Comparison of ENCODE assay signal across 14 cellular contexts in the genomic region with DNA sequence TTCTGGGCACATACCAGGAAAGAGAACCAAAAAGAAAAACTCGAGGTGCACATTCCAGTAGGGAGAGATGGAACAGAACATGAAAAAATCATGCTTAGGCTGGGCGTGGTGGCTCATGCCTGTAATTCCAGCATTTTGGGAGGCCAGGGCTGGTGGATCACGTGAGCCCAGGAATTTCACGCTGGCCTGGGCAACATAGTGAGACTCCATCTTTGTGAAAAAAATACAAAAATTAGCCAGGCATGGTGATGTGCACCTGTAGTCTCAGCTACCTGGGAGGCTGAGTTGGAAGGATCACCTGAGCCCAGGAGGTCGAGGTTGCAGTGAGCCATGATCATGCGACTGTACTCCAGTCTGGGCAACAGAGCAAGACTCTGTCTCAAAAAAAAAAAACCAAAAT. TPM values are rescaled to one million over a fixed set of nuclear protein-coding genes. Genes with fewer than 3 reads are reported as not detected.
DNase-seq lines count a peak whose midpoint lies in the region; ATAC-seq, FAIRE-seq and TF ChIP-seq lines count a peak whose summit lies in the region.
"Not testable (repeated sequence)": the region's sequence is repeated elsewhere in the genome, so short reads cannot be mapped to it uniquely, and the experiment has no call there.
"Had no signal": no experiment of that assay in that cellular context is flagged by ENCODE, and none has a peak within 500 bp of the region (broad histone marks: within the 10 kb centered on the region; RNA-seq: fewer than 3 reads in every experiment).

No MANE protein-coding gene starts in this region.

- not testable (repeated sequence) for H3K56ac ChIP-seq in H1 (replicated peaks; ENCODE audit: insufficient read length, low read depth, low read length)

- not testable (repeated sequence) for H3K79me1 ChIP-seq in H1 (ENCODE audit: low read depth, low read length)

- not testable (repeated sequence) for H3K36me3 Mint-ChIP-seq in neural crest cell (ENCODE audit: low read depth)

- CTCF ChIA-PET in K562 (lab: Yijun Ruan, JAX; ENCODE audit: low intra/inter-chr PET ratio) = not testable (repeated sequence)
- CTCF ChIA-PET in H1 (lab: Charles Lee; ENCODE audit: partially characterized antibody) = interaction anchor here (0.6 kb wide), 1 partner anchor 338 kb away, joined by 3 read pairs; no protein-coding TSS in a partner anchor

- H3K27ac Mint-ChIP-seq in neural crest cell (ENCODE audit: unreplicated experiment) = peak overlapping the region; percentile 59

- H3K9ac ChIP-seq in K562 (ENCODE audit: insufficient read depth in 1 of 2, low read depth in 2 of 2, low read length in 2 of 2); H1 (replicated peaks in 1 of 4; ENCODE audit: extremely low read depth in 1 of 4, low read depth in 3 of 4, low read length in 3 of 4): not testable (repeated sequence)

- H3K36me3 ChIP-seq in KOPT-K1 (ENCODE audit: insufficient read depth, low read length); K562 (ENCODE audit: control insufficient read depth, insufficient read depth, low read length); H1 (ENCODE audit: control insufficient read depth in 2 of 4, insufficient read depth in 4 of 4, low read length in 3 of 4): not testable (repeated sequence)

- not testable (repeated sequence) for H3K9me3 ChIP-seq in KOPT-K1 (ENCODE audit: insufficient read depth, low read length, poor library complexity, severe bottlenecking); K562 (replicated peaks; ENCODE audit: control insufficient read depth, insufficient read depth, low read depth, low read length); H1 (ENCODE audit: insufficient read depth in 2 of 2, low read depth in 1 of 2, low read length in 1 of 2)

- TF ChIP-seq POLR2A in K562 (conservative IDR thresholded peaks at IDR 0.05); H1 (IDR thresholded peaks at IDR 0.05; ENCODE audit: control extremely low read depth in 1 of 2, low read depth in 2 of 2, low read length in 2 of 2): not testable (repeated sequence)

- H3K27me3 ChIP-seq in K562 (ENCODE audit: control insufficient read depth in 2 of 2, insufficient read depth in 2 of 2, low read length in 2 of 2); H1 (replicated peaks in 1 of 4; ENCODE audit: control insufficient read depth in 3 of 4, extremely low read depth in 1 of 4, insufficient read depth in 3 of 4, low read length in 3 of 4): not testable (repeated sequence)

- not testable (repeated sequence) for DNase-seq in K562 (ENCODE audit: extremely low read depth in 1 of 4, low spot score in 3 of 4); H1 (ENCODE audit: low read depth in 1 of 2, low spot score in 2 of 2); neural crest cell (ENCODE audit: low read depth, low spot score)
- DNase-seq in Right ventricle myocardium inferior (ENCODE audit: missing footprints) = peak; percentile 4

- TF ChIP-seq EP300 in K562 (IDR thresholded peaks at IDR 0.05; ENCODE audit: low read length); H1 (IDR thresholded peaks at IDR 0.05; ENCODE audit: borderline replicate concordance in 1 of 2, low read depth in 2 of 2, low read length in 2 of 2): not testable (repeated sequence)

- intact Hi-C loops in K562 (cut with micrococcal nuclease); Right ventricle myocardium inferior (cut with DNase I): not testable (repeated sequence)

- not testable (repeated sequence) for H2BK5ac ChIP-seq in H1 (ENCODE audit: low read depth, low read length)

- not testable (repeated sequence) for H2AFZ ChIP-seq in K562 (ENCODE audit: low read depth, low read length); H1 (ENCODE audit: low read length)

- not testable (repeated sequence) for H4K8ac ChIP-seq in H1 (ENCODE audit: extremely low read depth, insufficient read depth, low read length)

- in situ Hi-C loops in K562 (cut with MboI) = not testable (repeated sequence)

- H3K4me2 ChIP-seq in K562 (ENCODE audit: insufficient read depth, low read length); H1 (ENCODE audit: insufficient read depth in 1 of 2, low read depth in 2 of 2, low read length in 2 of 2): not testable (repeated sequence)

- H3K4me1 Mint-ChIP-seq in neural crest cell = peaks cover 36% of the 10 kb centered on the region

- H2AK5ac ChIP-seq in H1 (ENCODE audit: low read depth, low read length) = not testable (repeated sequence)

- not testable (repeated sequence) for H3K9me1 ChIP-seq in K562 (ENCODE audit: control insufficient read depth, insufficient read depth, low read length)

- H3K9me3 Mint-ChIP-seq in neural crest cell = not testable (repeated sequence)

- not testable (repeated sequence) for H3K4me3 ChIP-seq in K562; H1 (ENCODE audit: extremely low read depth in 1 of 4, insufficient read depth in 2 of 4, low read depth in 3 of 4, low read length in 4 of 4)

- peak overlapping the region; percentile 65; the same call in 1 of the 2 replicates for H2BK15ac ChIP-seq in H1 (ENCODE audit: low read length)

- H4K91ac ChIP-seq in H1 (replicated peaks; ENCODE audit: insufficient read length, low read length) = not testable (repeated sequence)

- not testable (repeated sequence) for H3K4me1 ChIP-seq in K562 (replicated peaks in 1 of 2; ENCODE audit: control insufficient read depth in 2 of 2, insufficient read depth in 2 of 2, low read length in 2 of 2); H1 (replicated peaks in 1 of 4; ENCODE audit: control insufficient read depth in 3 of 4, insufficient read depth in 4 of 4, low read length in 3 of 4)

- H3K4me3 Mint-ChIP-seq in neural crest cell = not testable (repeated sequence)

- not testable (repeated sequence) for H3K23ac ChIP-seq in H1 (ENCODE audit: insufficient read length)

- H2BK20ac ChIP-seq in H1 (ENCODE audit: low read length) = peak overlapping the region; percentile 21; the same call in 1 of the 2 replicates

- H3K18ac ChIP-seq in H1 (ENCODE audit: extremely low read depth, low read length) = not testable (repeated sequence)

- H3K4ac ChIP-seq in H1 (replicated peaks; ENCODE audit: insufficient read length, low read depth, low read length) = not testable (repeated sequence)

- H2BK12ac ChIP-seq in H1 (ENCODE audit: low read depth, low read length) = peak overlapping the region; percentile 63; the same call in 1 of the 2 replicates

- POLR2A ChIA-PET in K562 (lab: Yijun Ruan, JAX) = not testable (repeated sequence)
- POLR2A ChIA-PET in H1 (lab: Charles Lee; ENCODE audit: partially characterized antibody) = interaction anchor here (1.5 kb wide), 1 partner anchor 18 kb away, joined by 3 read pairs; no protein-coding TSS in a partner anchor

- not testable (repeated sequence) for BruUV-seq in K562 (replicated peaks; lab: Mats Ljungman, UMichigan)

- not testable (repeated sequence) for TF ChIP-seq CTCF in K562 (IDR thresholded peaks at IDR 0.05 in 2 of 3, conservative IDR thresholded peaks at IDR 0.05 in 1 of 3; ENCODE audit: insufficient read depth in 2 of 3, low read depth in 1 of 3, low read length in 3 of 3); H1 (IDR thresholded peaks at IDR 0.05; ENCODE audit: control extremely low read depth in 1 of 3, insufficient read depth in 1 of 3, low read depth in 1 of 3, low read length in 3 of 3); neural crest cell (conservative IDR thresholded peaks at IDR 0.05)

- not testable (repeated sequence) for FAIRE-seq in K562 (lab: Jason Lieb, UNC); H1 (lab: Jason Lieb, UNC)

- not testable (repeated sequence) for H3K23me2 ChIP-seq in H1 (ENCODE audit: low read depth, low read length)

- not testable (repeated sequence) for H4K5ac ChIP-seq in H1 (ENCODE audit: insufficient read length, low read depth, low read length)

- H3K27ac ChIP-seq in KOPT-K1 (ENCODE audit: low read depth, low read length, poor library complexity, severe bottlenecking) = peak overlapping the region; percentile 35
- not testable (repeated sequence) for H3K27ac ChIP-seq in K562 (ENCODE audit: extremely low read depth, low read depth, low read length); H1 (ENCODE audit: low read depth, low read length)

- not testable (repeated sequence) for H3K14ac ChIP-seq in H1 (ENCODE audit: insufficient read length)

- H3K79me2 ChIP-seq in K562 (ENCODE audit: control insufficient read depth, insufficient read depth, low read length); H1 (ENCODE audit: control insufficient read depth in 1 of 2, insufficient read depth in 2 of 2, low read length in 2 of 2): not testable (repeated sequence)

- H2BK120ac ChIP-seq in H1 (replicated peaks; ENCODE audit: low read depth, low read length) = not testable (repeated sequence)

- WGBS in K562 (ENCODE audit: insufficient coverage, low coverage, missing lambda C conversion rate) = 26% methylated on average over 6 of the region's 6 CpGs
- 85% methylated on average over 6 of the region's 6 CpGs; no CpG with 5 or more reads in 1 of the 2 experiments for WGBS in H1 (ENCODE audit: extremely low coverage in 1 of 2, insufficient coverage in 1 of 2, insufficient read length in 1 of 2, insufficient replicate concordance in 2 of 2, low coverage in 1 of 2, low lambda C conversion rate in 2 of 2, missing lambda C conversion rate in 1 of 2), 2 experiments

- H4K20me1 ChIP-seq in K562 (replicated peaks; ENCODE audit: control insufficient read depth, insufficient read depth, low read length); H1 (replicated peaks in 1 of 2; ENCODE audit: control insufficient read depth in 1 of 2, insufficient read depth in 2 of 2, low read length in 2 of 2): not testable (repeated sequence)

- H3K27me3 Mint-ChIP-seq in neural crest cell (ENCODE audit: low read depth) = not testable (repeated sequence)

- not testable (repeated sequence) for ATAC-seq in K562, Right ventricle myocardium inferior

- not testable (repeated sequence) for TF ChIP-seq RAD21 in K562 (CRISPR knock-in tag; conservative IDR thresholded peaks at IDR 0.05 in 1 of 2, IDR thresholded peaks at IDR 0.05 in 1 of 2); H1 (IDR thresholded peaks at IDR 0.05 in 1 of 2, conservative IDR thresholded peaks at IDR 0.05 in 1 of 2; ENCODE audit: low read depth in 2 of 2, low read length in 2 of 2)

RNA-seq across cellular contexts. Expression of a gene that starts 7.2 kb away (rescaled TPM):
- total RNA-seq in K562 (2011; cell fraction: chromatin; rRNA removed; ENCODE audit: low replicate concordance) = 41.1 and 91.2 TPM in 2 replicates
- 75.2 and 79.4 TPM in 2 replicates for total RNA-seq in K562 (2011; cell fraction: nucleolus; rRNA removed)
- total RNA-seq in K562 (2011; cell fraction: nucleoplasm; rRNA removed) = 97.1 and 146 TPM in 2 replicates
- total RNA-seq in K562 (2014; rRNA removed) (191 and 212 TPM in 2 replicates), K562 (2014; rRNA removed; fragmentation: Illumina TruSeq; extraction: Trizol) (78.3 and 95.2 TPM in 2 replicates), K562 (2015; rRNA removed; fragmentation: Illumina TruSeq; extraction: Trizol) (168 and 181 TPM in 2 replicates), K562 (2021) (91.9 and 103 TPM in 2 replicates), Right ventricle myocardium inferior (1,425 TPM), neural crest cell (175 and 179 TPM in 2 replicates)
- polyA plus RNA-seq in K562 (2011; rRNA removed) (118 and 125 TPM in 2 replicates), K562 (2014; fragmentation: Illumina TruSeq; extraction: Trizol) (117 and 153 TPM in 2 replicates), K562 (2014; fragmentation: Nextera tagmentation; extraction: Ambion mirVana) (100 to 1,000 TPM; 268 to 279 TPM), K562 (2014; rRNA removed) (156 and 183 TPM in 2 replicates), H1 (2011; rRNA removed) (588 and 709 TPM in 2 replicates)
- 146 and 188 TPM in 2 replicates for polyA plus RNA-seq in K562 (2011; cell fraction: cytosol; rRNA removed)
- polyA plus RNA-seq in K562 (2011; cell fraction: nucleus; rRNA removed) = 94.7 and 118 TPM in 2 replicates
- polyA plus RNA-seq in K562 (2012) = 63.8 and 102 TPM in 2 replicates
- polyA minus RNA-seq in K562 (2011; rRNA and poly(A)+ RNA removed) = 20.4 and 23.9 TPM in 2 replicates
- 24.2 and 24.3 TPM in 2 replicates for polyA minus RNA-seq in K562 (2011; cell fraction: cytosol; rRNA and poly(A)+ RNA removed)
- 17.6 and 19.3 TPM in 2 replicates for polyA minus RNA-seq in K562 (2011; cell fraction: nucleus; rRNA and poly(A)+ RNA removed)
- 361 and 371 TPM in 2 replicates for total RNA-seq in H1 (2021; fragmentation: NEBNext Ultra II Directional; extraction: Animal tissue kit (Norgen Biotek cat#: 25700))
- 652 TPM for polyA plus RNA-seq in H1 (2011; cell fraction: cytosol; rRNA removed)
- 471 TPM for polyA plus RNA-seq in H1 (2011; cell fraction: nucleus; rRNA removed)
- 211 to 357 TPM (median 346 TPM) in 4 replicates for polyA plus RNA-seq in H1 (2012, experiment 1 of 2)
- 655 TPM for polyA plus RNA-seq in H1 (2012, experiment 2 of 2)
- polyA plus RNA-seq in H1 (2013, experiment 1 of 2) = 479 TPM
- 488 TPM for polyA plus RNA-seq in H1 (2013, experiment 2 of 2)
- polyA minus RNA-seq in H1 (2011; rRNA and poly(A)+ RNA removed) = 94.3 and 112 TPM in 2 replicates
- 88.6 TPM for polyA minus RNA-seq in H1 (2011; cell fraction: cytosol; rRNA and poly(A)+ RNA removed)
- 76.1 TPM for polyA minus RNA-seq in H1 (2011; cell fraction: nucleus; rRNA and poly(A)+ RNA removed)

RNA-seq across cellular contexts. Expression of a gene that starts 25.9 kb away (rescaled TPM):
- total RNA-seq in K562 (2011; cell fraction: chromatin; rRNA removed; ENCODE audit: low replicate concordance) = 71.9 and 141 TPM in 2 replicates
- total RNA-seq in K562 (2011; cell fraction: nucleolus; rRNA removed) = 125 and 129 TPM in 2 replicates
- total RNA-seq in K562 (2011; cell fraction: nucleoplasm; rRNA removed) = 105 and 135 TPM in 2 replicates
- total RNA-seq in K562 (2014; rRNA removed) (254 and 304 TPM in 2 replicates), K562 (2014; rRNA removed; fragmentation: Illumina TruSeq; extraction: Trizol) (97.1 and 111 TPM in 2 replicates), K562 (2015; rRNA removed; fragmentation: Illumina TruSeq; extraction: Trizol) (139 and 145 TPM in 2 replicates), K562 (2021) (207 and 231 TPM in 2 replicates), Right ventricle myocardium inferior (172 TPM), neural crest cell (285 and 304 TPM in 2 replicates)
- polyA plus RNA-seq in K562 (2011; rRNA removed) (146 and 189 TPM in 2 replicates), K562 (2014; fragmentation: Illumina TruSeq; extraction: Trizol) (113 and 268 TPM in 2 replicates), K562 (2014; fragmentation: Nextera tagmentation; extraction: Ambion mirVana) (1 to 10 TPM; 6.5 to 7.0 TPM), K562 (2014; rRNA removed) (257 and 274 TPM in 2 replicates), H1 (2011; rRNA removed) (107 and 220 TPM in 2 replicates)
- polyA plus RNA-seq in K562 (2011; cell fraction: cytosol; rRNA removed) = 121 and 183 TPM in 2 replicates
- polyA plus RNA-seq in K562 (2011; cell fraction: nucleus; rRNA removed) = 86.3 and 109 TPM in 2 replicates
- polyA plus RNA-seq in K562 (2012) = 423 and 620 TPM in 2 replicates
- 48.0 and 49.6 TPM in 2 replicates for polyA minus RNA-seq in K562 (2011; rRNA and poly(A)+ RNA removed)
- polyA minus RNA-seq in K562 (2011; cell fraction: cytosol; rRNA and poly(A)+ RNA removed) = 107 and 130 TPM in 2 replicates
- 35.7 and 49.4 TPM in 2 replicates for polyA minus RNA-seq in K562 (2011; cell fraction: nucleus; rRNA and poly(A)+ RNA removed)
- 245 and 262 TPM in 2 replicates for total RNA-seq in H1 (2021; fragmentation: NEBNext Ultra II Directional; extraction: Animal tissue kit (Norgen Biotek cat#: 25700))
- polyA plus RNA-seq in H1 (2011; cell fraction: cytosol; rRNA removed) = 290 TPM
- polyA plus RNA-seq in H1 (2011; cell fraction: nucleus; rRNA removed) = 223 TPM
- 377 to 540 TPM (median 444 TPM) in 4 replicates for polyA plus RNA-seq in H1 (2012, experiment 1 of 2)
- 373 TPM for polyA plus RNA-seq in H1 (2012, experiment 2 of 2)
- 261 TPM for polyA plus RNA-seq in H1 (2013, experiment 1 of 2)
- polyA plus RNA-seq in H1 (2013, experiment 2 of 2) = 273 TPM
- 54.9 and 63.7 TPM in 2 replicates for polyA minus RNA-seq in H1 (2011; rRNA and poly(A)+ RNA removed)
- polyA minus RNA-seq in H1 (2011; cell fraction: cytosol; rRNA and poly(A)+ RNA removed) = 173 TPM
- 99.3 TPM for polyA minus RNA-seq in H1 (2011; cell fraction: nucleus; rRNA and poly(A)+ RNA removed)

RNA-seq across cellular contexts. Expression of a gene that starts 33.1 kb away (rescaled TPM):
- not detected in 2 replicates for total RNA-seq in K562 (2011; cell fraction: chromatin; rRNA removed; ENCODE audit: low replicate concordance)
- total RNA-seq in K562 (2011; cell fraction: nucleolus; rRNA removed) = not detected in 2 replicates
- not detected in 2 replicates for total RNA-seq in K562 (2011; cell fraction: nucleoplasm; rRNA removed)
- total RNA-seq in K562 (2014; rRNA removed) (not detected in 2 replicates), K562 (2014; rRNA removed; fragmentation: Illumina TruSeq; extraction: Trizol) (not detected in 2 replicates), K562 (2015; rRNA removed; fragmentation: Illumina TruSeq; extraction: Trizol) (not detected in 2 replicates), K562 (2021) (not detected in 2 replicates), Right ventricle myocardium inferior (not detected), neural crest cell (not detected in 2 replicates)
- polyA plus RNA-seq in K562 (2011; rRNA removed) (not detected in 2 replicates), K562 (2014; fragmentation: Illumina TruSeq; extraction: Trizol) (not detected in 2 replicates), K562 (2014; fragmentation: Nextera tagmentation; extraction: Ambion mirVana) (not detected), K562 (2014; rRNA removed) (not detected in 2 replicates), H1 (2011; rRNA removed) (0.03 and 0.05 TPM in 2 replicates)
- polyA plus RNA-seq in K562 (2011; cell fraction: cytosol; rRNA removed) = not detected in 2 replicates
- not detected in 2 replicates for polyA plus RNA-seq in K562 (2011; cell fraction: nucleus; rRNA removed)
- polyA plus RNA-seq in K562 (2012) = not detected in 2 replicates
- polyA minus RNA-seq in K562 (2011; rRNA and poly(A)+ RNA removed) = not detected in 2 replicates
- polyA minus RNA-seq in K562 (2011; cell fraction: cytosol; rRNA and poly(A)+ RNA removed) = not detected in 2 replicates
- not detected in 2 replicates for polyA minus RNA-seq in K562 (2011; cell fraction: nucleus; rRNA and poly(A)+ RNA removed)
- not detected in 2 replicates for total RNA-seq in H1 (2021; fragmentation: NEBNext Ultra II Directional; extraction: Animal tissue kit (Norgen Biotek cat#: 25700))
- polyA plus RNA-seq in H1 (2011; cell fraction: cytosol; rRNA removed) = not detected
- not detected for polyA plus RNA-seq in H1 (2011; cell fraction: nucleus; rRNA removed)
- not detected in 4 replicates for polyA plus RNA-seq in H1 (2012, experiment 1 of 2)
- not detected for polyA plus RNA-seq in H1 (2012, experiment 2 of 2)
- 0.04 TPM for polyA plus RNA-seq in H1 (2013, experiment 1 of 2)
- polyA plus RNA-seq in H1 (2013, experiment 2 of 2) = 0.04 TPM
- not detected in 2 replicates for polyA minus RNA-seq in H1 (2011; rRNA and poly(A)+ RNA removed)
- polyA minus RNA-seq in H1 (2011; cell fraction: cytosol; rRNA and poly(A)+ RNA removed) = not detected
- not detected for polyA minus RNA-seq in H1 (2011; cell fraction: nucleus; rRNA and poly(A)+ RNA removed)
- total RNA-seq: A673; CD4-positive, alpha-beta memory T cell; CD4-positive, CD25-positive, alpha-beta regulatory T cell; CD8-positive, alpha-beta memory T cell; Daoy; G401; GM12878 had no signal
- polyA plus RNA-seq: AG04450; CD14-positive monocyte; CD4-positive, alpha-beta memory T cell; CD4-positive, CD25-positive, alpha-beta regulatory T cell; CD8-positive, alpha-beta memory T cell; GM12878 had no signal

RNA-seq across cellular contexts. Expression of a gene that starts 50.4 kb away (rescaled TPM):
- total RNA-seq in K562 (2011; cell fraction: chromatin; rRNA removed; ENCODE audit: low replicate concordance) = not detected in 2 replicates
- total RNA-seq in K562 (2011; cell fraction: nucleolus; rRNA removed) = not detected in 2 replicates
- not detected in 2 replicates for total RNA-seq in K562 (2011; cell fraction: nucleoplasm; rRNA removed)
- total RNA-seq in K562 (2014; rRNA removed) (not detected in 2 replicates), K562 (2014; rRNA removed; fragmentation: Illumina TruSeq; extraction: Trizol) (not detected in 2 replicates), K562 (2015; rRNA removed; fragmentation: Illumina TruSeq; extraction: Trizol) (not detected in 2 replicates), K562 (2021) (not detected in 2 replicates), Right ventricle myocardium inferior (not detected), neural crest cell (not detected in 2 replicates)
- polyA plus RNA-seq in K562 (2011; rRNA removed) (not detected in 2 replicates), K562 (2014; fragmentation: Illumina TruSeq; extraction: Trizol) (not detected in 2 replicates), K562 (2014; fragmentation: Nextera tagmentation; extraction: Ambion mirVana) (under 1 TPM in 1 of 2 experiments, not detected in 1; 0.01 TPM), K562 (2014; rRNA removed) (not detected in 2 replicates), H1 (2011; rRNA removed) (0.06 and 0.08 TPM in 2 replicates)
- polyA plus RNA-seq in K562 (2011; cell fraction: cytosol; rRNA removed) = not detected in 2 replicates
- not detected in 2 replicates for polyA plus RNA-seq in K562 (2011; cell fraction: nucleus; rRNA removed)
- polyA plus RNA-seq in K562 (2012) = 0.01 and 0.04 TPM in 2 replicates
- not detected in 2 replicates for polyA minus RNA-seq in K562 (2011; rRNA and poly(A)+ RNA removed)
- polyA minus RNA-seq in K562 (2011; cell fraction: cytosol; rRNA and poly(A)+ RNA removed) = not detected in 2 replicates
- polyA minus RNA-seq in K562 (2011; cell fraction: nucleus; rRNA and poly(A)+ RNA removed) = not detected in 2 replicates
- not detected in 2 replicates for total RNA-seq in H1 (2021; fragmentation: NEBNext Ultra II Directional; extraction: Animal tissue kit (Norgen Biotek cat#: 25700))
- polyA plus RNA-seq in H1 (2011; cell fraction: cytosol; rRNA removed) = 0.04 TPM
- polyA plus RNA-seq in H1 (2011; cell fraction: nucleus; rRNA removed) = 0.03 TPM
- 0.08 to 0.24 TPM (median 0.23 TPM) in 3 of 4 replicates, not detected in the other for polyA plus RNA-seq in H1 (2012, experiment 1 of 2)
- 0.08 TPM for polyA plus RNA-seq in H1 (2012, experiment 2 of 2)
- polyA plus RNA-seq in H1 (2013, experiment 1 of 2) = 0.02 TPM
- polyA plus RNA-seq in H1 (2013, experiment 2 of 2) = not detected
- polyA minus RNA-seq in H1 (2011; rRNA and poly(A)+ RNA removed) = 0.06 and 0.07 TPM in 2 replicates
- not detected for polyA minus RNA-seq in H1 (2011; cell fraction: cytosol; rRNA and poly(A)+ RNA removed)
- not detected for polyA minus RNA-seq in H1 (2011; cell fraction: nucleus; rRNA and poly(A)+ RNA removed)
- total RNA-seq: A673; CD4-positive, alpha-beta memory T cell; CD4-positive, CD25-positive, alpha-beta regulatory T cell; CD8-positive, alpha-beta memory T cell; Daoy; GM12878 had no signal
- polyA plus RNA-seq: AG04450; CD14-positive monocyte; CD4-positive, alpha-beta memory T cell; CD4-positive, CD25-positive, alpha-beta regulatory T cell; CD8-positive, alpha-beta memory T cell; GM12878 had no signal

RNA-seq across cellular contexts. Expression of a gene that starts 58.1 kb away (rescaled TPM):
- 11.5 and 24.1 TPM in 2 replicates for total RNA-seq in K562 (2011; cell fraction: chromatin; rRNA removed; ENCODE audit: low replicate concordance)
- 15.1 and 17.2 TPM in 2 replicates for total RNA-seq in K562 (2011; cell fraction: nucleolus; rRNA removed)
- total RNA-seq in K562 (2011; cell fraction: nucleoplasm; rRNA removed) = 13.1 and 17.8 TPM in 2 replicates
- total RNA-seq in K562 (2014; rRNA removed) (4.3 and 5.9 TPM in 2 replicates), K562 (2014; rRNA removed; fragmentation: Illumina TruSeq; extraction: Trizol) (1.6 and 1.8 TPM in 2 replicates), K562 (2015; rRNA removed; fragmentation: Illumina TruSeq; extraction: Trizol) (1.8 and 2.3 TPM in 2 replicates), K562 (2021) (26.3 and 32.2 TPM in 2 replicates), Right ventricle myocardium inferior (60.5 TPM), neural crest cell (0.30 and 0.47 TPM in 2 replicates)
- polyA plus RNA-seq in K562 (2011; rRNA removed) (3.0 and 9.6 TPM in 2 replicates), K562 (2014; fragmentation: Illumina TruSeq; extraction: Trizol) (14.7 and 15.3 TPM in 2 replicates), K562 (2014; fragmentation: Nextera tagmentation; extraction: Ambion mirVana) (1 to 10 TPM; 1.7 to 2.1 TPM), K562 (2014; rRNA removed) (7.5 and 9.0 TPM in 2 replicates), H1 (2011; rRNA removed) (4.5 and 12.4 TPM in 2 replicates)
- polyA plus RNA-seq in K562 (2011; cell fraction: cytosol; rRNA removed) = 6.5 and 11.7 TPM in 2 replicates
- polyA plus RNA-seq in K562 (2011; cell fraction: nucleus; rRNA removed) = 5.3 and 11.9 TPM in 2 replicates
- 20.4 and 23.6 TPM in 2 replicates for polyA plus RNA-seq in K562 (2012)
- 4.3 and 4.9 TPM in 2 replicates for polyA minus RNA-seq in K562 (2011; rRNA and poly(A)+ RNA removed)
- polyA minus RNA-seq in K562 (2011; cell fraction: cytosol; rRNA and poly(A)+ RNA removed) = 31.8 and 37.0 TPM in 2 replicates
- polyA minus RNA-seq in K562 (2011; cell fraction: nucleus; rRNA and poly(A)+ RNA removed) = 7.6 and 8.9 TPM in 2 replicates
- 13.0 and 14.3 TPM in 2 replicates for total RNA-seq in H1 (2021; fragmentation: NEBNext Ultra II Directional; extraction: Animal tissue kit (Norgen Biotek cat#: 25700))
- 4.1 TPM for polyA plus RNA-seq in H1 (2011; cell fraction: cytosol; rRNA removed)
- 5.8 TPM for polyA plus RNA-seq in H1 (2011; cell fraction: nucleus; rRNA removed)
- polyA plus RNA-seq in H1 (2012, experiment 1 of 2) = 9.5 to 14.8 TPM (median 12.7 TPM) in 4 replicates
- polyA plus RNA-seq in H1 (2012, experiment 2 of 2) = 12.0 TPM
- 9.9 TPM for polyA plus RNA-seq in H1 (2013, experiment 1 of 2)
- 9.4 TPM for polyA plus RNA-seq in H1 (2013, experiment 2 of 2)
- polyA minus RNA-seq in H1 (2011; rRNA and poly(A)+ RNA removed) = 4.0 and 4.8 TPM in 2 replicates
- polyA minus RNA-seq in H1 (2011; cell fraction: cytosol; rRNA and poly(A)+ RNA removed) = 10.6 TPM
- 5.7 TPM for polyA minus RNA-seq in H1 (2011; cell fraction: nucleus; rRNA and poly(A)+ RNA removed)
- total RNA-seq: CD4-positive, alpha-beta memory T cell; G401 had no signal
- polyA plus RNA-seq: CD14-positive monocyte; CD4-positive, alpha-beta memory T cell; CD8-positive, alpha-beta memory T cell had no signal
